ENCODE assay signal across 11 cellular contexts in genomic region chr4:112282860-112283667, GRCh38. TPM values are rescaled to one million over a fixed set of nuclear protein-coding genes. Genes with fewer than 3 reads are reported as not detected.
A peak's percentile ranks its signal among the peaks of the same experiment; 100 is the strongest.
DNase-seq lines count a peak whose midpoint lies in the region; ATAC-seq and TF ChIP-seq lines count a peak whose summit lies in the region.
"Had no signal": no experiment of that assay in that cellular context is flagged by ENCODE, and none has a peak within 500 bp of the region (broad histone marks: within the 10 kb centered on the region; RNA-seq: fewer than 3 reads in every experiment).

No MANE protein-coding gene starts in this region.

- H2AFZ ChIP-seq in OCI-LY1 (ENCODE audit: low read length) (no peak overlapping the region), mammary epithelial cell (ENCODE audit: low read depth, low read length) (no peak overlapping the region)

- peak overlapping the region; percentile 56 for H3K27ac Mint-ChIP-seq in activated CD8-positive, alpha-beta memory T cell treated with anti-CD3 and anti-CD28 coated beads, Interleukin-2, amount 10 ng/mL, durations not matched to agents 7 days and 5 days
- peak overlapping the region; percentile 90 for H3K27ac Mint-ChIP-seq in stimulated activated effector memory CD8-positive, alpha-beta T cell treated with anti-CD3 and anti-CD28 coated beads, Interleukin-12 subunit alpha, Interleukin-12 subunit beta, amount 100 ng/mL, for 72 hours

- H3K9me3 ChIP-seq in OCI-LY1 (ENCODE audit: low read length) = peaks cover 3% of the 10 kb centered on the region; the same call in 1 of the 2 replicates
- no peaks in the 10 kb centered on the region for H3K9me3 ChIP-seq in mammary epithelial cell (replicated peaks; ENCODE audit: insufficient read depth, low read length)
- H3K9me3 ChIP-seq: thoracic aorta had no signal

- WGBS in mammary epithelial cell (ENCODE audit: low coverage, missing lambda C conversion rate) = 93% methylated on average over 4 of the region's 4 CpGs

- peak overlapping the region; percentile 95 for H3K4me3 Mint-ChIP-seq in activated CD8-positive, alpha-beta memory T cell treated with anti-CD3 and anti-CD28 coated beads, Interleukin-2, amount 10 ng/mL, durations not matched to agents 7 days and 5 days
- peak overlapping the region; percentile 89 for H3K4me3 Mint-ChIP-seq in stimulated activated effector memory CD8-positive, alpha-beta T cell treated with anti-CD3 and anti-CD28 coated beads, Interleukin-12 subunit alpha, Interleukin-12 subunit beta, amount 100 ng/mL, for 72 hours

- TF ChIP-seq CTCF in OCI-LY1 (IDR thresholded peaks at IDR 0.05; ENCODE audit: low read length) (no peak), mammary epithelial cell (conservative IDR thresholded peaks at IDR 0.05 in 1 of 2, IDR thresholded peaks at IDR 0.05 in 1 of 2; ENCODE audit: extremely low read depth in 1 of 2, insufficient read depth in 1 of 2, low read depth in 1 of 2, low read length in 2 of 2) (no peak)

- ATAC-seq in activated CD8-positive, alpha-beta memory T cell treated with anti-CD3 and anti-CD28 coated beads, Interleukin-2, amount 10 ng/mL, durations not matched to agents 7 days and 5 days = no peak
- ATAC-seq in stimulated activated effector memory CD8-positive, alpha-beta T cell treated with anti-CD3 and anti-CD28 coated beads, Interleukin-12 subunit alpha, Interleukin-12 subunit beta, amount 100 ng/mL, for 72 hours = no peak
- ATAC-seq: esophagus mucosa had no signal

- H3K4me2 ChIP-seq in OCI-LY1 (ENCODE audit: low read length) (peak overlapping the region; percentile 68), mammary epithelial cell (ENCODE audit: insufficient read depth, low read depth, low read length) (peak overlapping the region; percentile 98)

- no TSS peak for BruUV-seq in mammary epithelial cell (replicated peaks; lab: Mats Ljungman, UMichigan)

- intact Hi-C loops in mammary epithelial cell (cut with micrococcal nuclease) = no loop called here

- H3K27me3 ChIP-seq in OCI-LY1 (ENCODE audit: insufficient read depth, low read length) (no peaks in the 10 kb centered on the region), mammary epithelial cell (ENCODE audit: insufficient read depth, low read length) (no peaks in the 10 kb centered on the region)

- in situ Hi-C loops in mammary epithelial cell (cut with MboI; ENCODE audit: low sequenced_read_pairs in 2 of 2) = no loop called here

- H3K27ac ChIP-seq in OCI-LY1 (ENCODE audit: low read depth, low read length, poor library complexity, severe bottlenecking) (peak overlapping the region; percentile 99), mammary epithelial cell (ENCODE audit: insufficient read depth, low read depth, low read length) (no peak overlapping the region)
- H3K27ac ChIP-seq: thoracic aorta had no signal

- no peaks in the 10 kb centered on the region for H3K27me3 Mint-ChIP-seq in activated CD8-positive, alpha-beta memory T cell treated with anti-CD3 and anti-CD28 coated beads, Interleukin-2, amount 10 ng/mL, durations not matched to agents 7 days and 5 days

- CTCF ChIA-PET in activated CD8-positive, alpha-beta memory T cell treated with anti-CD3 and anti-CD28 coated beads, Interleukin-2, amount 10 ng/mL, durations not matched to agents 7 days and 5 days (lab: Charles Lee) = interaction anchor here (1.0 to 1.2 kb wide), 2 partner anchors 8 to 159 kb away, joined by 3 read pairs; no protein-coding TSS in a partner anchor
- CTCF ChIA-PET in mammary epithelial cell (lab: Charles Lee; ENCODE audit: low non-redundant PET) = no interaction called here

- no peaks in the 10 kb centered on the region for H3K9me2 ChIP-seq in OCI-LY1 (ENCODE audit: low read depth, low read length)

- H3K36me3 Mint-ChIP-seq in activated CD8-positive, alpha-beta memory T cell treated with anti-CD3 and anti-CD28 coated beads, Interleukin-2, amount 10 ng/mL, durations not matched to agents 7 days and 5 days = peaks cover 40% of the 10 kb centered on the region
- H3K36me3 Mint-ChIP-seq in stimulated activated effector memory CD8-positive, alpha-beta T cell treated with anti-CD3 and anti-CD28 coated beads, Interleukin-12 subunit alpha, Interleukin-12 subunit beta, amount 100 ng/mL, for 72 hours = peaks cover 80% of the 10 kb centered on the region

- H3K36me3 ChIP-seq in OCI-LY1 (ENCODE audit: insufficient read depth, low read length) (peaks cover 47% of the 10 kb centered on the region), mammary epithelial cell (ENCODE audit: insufficient read depth, low read length) (no peaks in the 10 kb centered on the region)
- H3K36me3 ChIP-seq: thoracic aorta had no signal

- dilution Hi-C loops in mammary epithelial cell (cut with HindIII; ENCODE audit: low sequenced_read_pairs) = no loop called here

- peaks cover 78% of the 10 kb centered on the region for H3K4me1 ChIP-seq in OCI-LY1 (ENCODE audit: insufficient read depth, low read length, severe bottlenecking)
- peaks cover 32% of the 10 kb centered on the region for H3K4me1 ChIP-seq in mammary epithelial cell (ENCODE audit: insufficient read depth, low read length)

- peaks cover 76% of the 10 kb centered on the region for H3K4me1 Mint-ChIP-seq in activated CD8-positive, alpha-beta memory T cell treated with anti-CD3 and anti-CD28 coated beads, Interleukin-2, amount 10 ng/mL, durations not matched to agents 7 days and 5 days
- peaks cover 76% of the 10 kb centered on the region for H3K4me1 Mint-ChIP-seq in stimulated activated effector memory CD8-positive, alpha-beta T cell treated with anti-CD3 and anti-CD28 coated beads, Interleukin-12 subunit alpha, Interleukin-12 subunit beta, amount 100 ng/mL, for 72 hours

- H3K79me2 ChIP-seq in OCI-LY1 (ENCODE audit: insufficient read depth, low read length) (peaks cover 71% of the 10 kb centered on the region), mammary epithelial cell (ENCODE audit: insufficient read depth, low read length) (peaks cover 69% of the 10 kb centered on the region)

- H4K20me1 ChIP-seq in OCI-LY1 (ENCODE audit: insufficient read depth, low read length) (no peaks in the 10 kb centered on the region), mammary epithelial cell (ENCODE audit: insufficient read depth, low read length) (no peaks in the 10 kb centered on the region)

- H3K9ac ChIP-seq in OCI-LY1 (ENCODE audit: low read length) = peak overlapping the region; percentile 100
- no peak overlapping the region for H3K9ac ChIP-seq in mammary epithelial cell (ENCODE audit: insufficient read depth, low read length)

- no peaks in the 10 kb centered on the region for H3K9me3 Mint-ChIP-seq in activated CD8-positive, alpha-beta memory T cell treated with anti-CD3 and anti-CD28 coated beads, Interleukin-2, amount 10 ng/mL, durations not matched to agents 7 days and 5 days (ENCODE audit: low read depth)
- H3K9me3 Mint-ChIP-seq in stimulated activated effector memory CD8-positive, alpha-beta T cell treated with anti-CD3 and anti-CD28 coated beads, Interleukin-12 subunit alpha, Interleukin-12 subunit beta, amount 100 ng/mL, for 72 hours = no peaks in the 10 kb centered on the region

- peaks cover 5% of the 10 kb centered on the region; the same call in 1 of the 2 replicates for H3F3A ChIP-seq in OCI-LY1 (ENCODE audit: insufficient read depth, low read length)

- DNase-seq in activated CD8-positive, alpha-beta memory T cell treated with anti-CD3 and anti-CD28 coated beads, Interleukin-2, amount 10 ng/mL, durations not matched to agents 7 days and 5 days = no peak
- DNase-seq in activated CD8-positive, alpha-beta memory T cell treated with anti-CD3 and anti-CD28 coated beads, Interleukin-2, amount 50 U/mL, for 4 hours = no peak
- DNase-seq in mammary epithelial cell (no peak), DMS53 (lab: John Stamatoyannopoulos, UW) (no peak), activated gamma-delta T cell (lab: John Stamatoyannopoulos, UW) (no peak)
- DNase-seq in stimulated activated effector memory CD8-positive, alpha-beta T cell treated with anti-CD3 and anti-CD28 coated beads, Interleukin-12 subunit alpha, Interleukin-12 subunit beta, amount 100 ng/mL, for 72 hours (ENCODE audit: low spot score in 2 of 2) = no peak
- DNase-seq in central memory CD4-positive, alpha-beta T cell = no peak
- DNase-seq: retina had no signal

- peak overlapping the region; percentile 99 for H3K4me3 ChIP-seq in OCI-LY1 (ENCODE audit: low read depth, low read length, poor library complexity, severe bottlenecking)
- H3K4me3 ChIP-seq in mammary epithelial cell (replicated peaks in 1 of 3; ENCODE audit: insufficient read depth in 1 of 3, low read depth in 2 of 3, low read length in 3 of 3) = no peak overlapping the region

RNA-seq across cellular contexts. Expression of gene TIFA, which starts 2.6 kb away (rescaled TPM):
- 10 to 100 TPM; 29.0 to 32.5 TPM for total RNA-seq in activated CD8-positive, alpha-beta memory T cell treated with anti-CD3 and anti-CD28 coated beads, Interleukin-2, amount 10 ng/mL, durations not matched to agents 7 days and 5 days
- 10 to 100 TPM in 1 of 2 donors, 1 to 10 TPM in 1; 4.3 to 10.1 TPM for total RNA-seq in mammary epithelial cell
- 5.5 TPM for polyA plus RNA-seq in mammary epithelial cell
- polyA minus RNA-seq in mammary epithelial cell = 5.5 TPM

RNA-seq across cellular contexts. Expression of gene ALPK1, which starts 14.1 kb away (rescaled TPM):
- total RNA-seq in activated CD8-positive, alpha-beta memory T cell treated with anti-CD3 and anti-CD28 coated beads, Interleukin-2, amount 10 ng/mL, durations not matched to agents 7 days and 5 days = 10 to 100 TPM in 1 of 2 experiments, 1 to 10 TPM in 1; 7.3 to 17.7 TPM
- 10 to 100 TPM; 19.0 to 24.3 TPM for total RNA-seq in mammary epithelial cell
- 4.0 TPM for polyA plus RNA-seq in mammary epithelial cell
- polyA minus RNA-seq in mammary epithelial cell = 1.4 TPM

RNA-seq across cellular contexts. Expression of gene AP1AR, which starts 51.5 kb away (rescaled TPM):
- 10 to 100 TPM; 13.6 to 17.8 TPM for total RNA-seq in activated CD8-positive, alpha-beta memory T cell treated with anti-CD3 and anti-CD28 coated beads, Interleukin-2, amount 10 ng/mL, durations not matched to agents 7 days and 5 days
- total RNA-seq in mammary epithelial cell = 10 to 100 TPM; 24.6 to 27.3 TPM
- polyA plus RNA-seq in mammary epithelial cell = 6.7 TPM
- polyA minus RNA-seq in mammary epithelial cell = 3.7 TPM
